In genomic region chr1:8019229-8019620, GRCh38 we compare ENCODE assay signal across 12 cellular contexts. TPM values are rescaled to one million over a fixed set of nuclear protein-coding genes. Genes with fewer than 3 reads are reported as not detected.
A peak's percentile ranks its signal among the peaks of the same experiment; 100 is the strongest.
DNase-seq lines count a peak whose midpoint lies in the region; FAIRE-seq and TF ChIP-seq lines count a peak whose summit lies in the region.
"Had no signal": no experiment of that assay in that cellular context is flagged by ENCODE, and none has a peak within 500 bp of the region (broad histone marks: within the 10 kb centered on the region; RNA-seq: fewer than 3 reads in every experiment).

No MANE protein-coding gene starts in this region.

- peaks cover 93% of the 10 kb centered on the region for H3K4me1 Mint-ChIP-seq in osteocyte (ENCODE audit: unreplicated experiment)

- H4K20me1 ChIP-seq in fibroblast of lung (ENCODE audit: control insufficient read depth, extremely low read depth, insufficient read depth, low read length): no peaks in the 10 kb centered on the region

- peaks cover 6 to 7% of the 10 kb centered on the region in 2 donors for H3K36me3 ChIP-seq in ascending aorta
- H3K36me3 ChIP-seq in fibroblast of lung (ENCODE audit: control insufficient read depth, insufficient read depth, low read length): peaks cover 4% of the 10 kb centered on the region
- peaks cover 0 to 1% of the 10 kb centered on the region in 2 donors for H3K36me3 ChIP-seq in vagina
- H3K36me3 ChIP-seq: colonic mucosa had no signal

- no peak overlapping the region for H2AFZ ChIP-seq in fibroblast of lung (ENCODE audit: low read length)

- H3K4me2 ChIP-seq in fibroblast of lung (ENCODE audit: extremely low read depth, insufficient read depth, low read length): peak overlapping the region; percentile 9

- TF ChIP-seq POLR2A in vagina (IDR thresholded peaks at IDR 0.05) (no peak), GM12891 (IDR thresholded peaks at IDR 0.05; ENCODE audit: low read depth, low read length) (no peak)

- intact Hi-C loops in ascending aorta (cut with DNase I): loop anchor here (5.0 kb wide), 2 partner anchors 42 to 218 kb away; no protein-coding TSS in a partner anchor
- intact Hi-C loops in vagina (cut with DNase I): no loop called here

- H3K27me3 ChIP-seq in ascending aorta (no peaks in the 10 kb centered on the region), fibroblast of lung (ENCODE audit: control insufficient read depth, insufficient read depth, low read length) (no peaks in the 10 kb centered on the region), vagina (no peaks in the 10 kb centered on the region)
- H3K27me3 ChIP-seq: colonic mucosa, foreskin keratinocyte had no signal

- H3K79me2 ChIP-seq in fibroblast of lung (ENCODE audit: control insufficient read depth, insufficient read depth, low read length): peaks cover 90% of the 10 kb centered on the region

- peak overlapping the region; percentile 66 for H3K27ac Mint-ChIP-seq in osteocyte (ENCODE audit: unreplicated experiment)
- H3K27ac Mint-ChIP-seq: stimulated activated naive CD8-positive, alpha-beta T cell treated with anti-CD3 and anti-CD28 coated beads, Interleukin-15, amount 100 ng/mL, for 72 hours had no signal

- no peak overlapping the region for H3K4me3 Mint-ChIP-seq in osteocyte (ENCODE audit: unreplicated experiment)
- H3K4me3 Mint-ChIP-seq: stimulated activated naive CD8-positive, alpha-beta T cell treated with anti-CD3 and anti-CD28 coated beads, Interleukin-15, amount 100 ng/mL, for 72 hours had no signal

- no peaks in the 10 kb centered on the region for H3K27me3 Mint-ChIP-seq in osteocyte (ENCODE audit: unreplicated experiment)

- H3K27ac ChIP-seq in ascending aorta (peak overlapping the region; percentile 49 to 53), fibroblast of lung (ENCODE audit: insufficient read depth, low read length) (no peak overlapping the region), vagina (peak overlapping the region; percentile 33)
- H3K27ac ChIP-seq: colonic mucosa, foreskin keratinocyte had no signal

- no peak overlapping the region for H3K9ac ChIP-seq in fibroblast of lung (ENCODE audit: insufficient read depth, low read length)

- H3K36me3 Mint-ChIP-seq in osteocyte (ENCODE audit: unreplicated experiment): peaks cover 17% of the 10 kb centered on the region

- TF ChIP-seq CTCF in ascending aorta (IDR thresholded peaks at IDR 0.05) (no peak), fibroblast of lung (conservative IDR thresholded peaks at IDR 0.05 in 1 of 2, IDR thresholded peaks at IDR 0.05 in 1 of 2; ENCODE audit: low read depth in 1 of 2, low read length in 2 of 2) (no peak), osteocyte (IDR thresholded peaks at IDR 0.05) (no peak), vagina (IDR thresholded peaks at IDR 0.05) (no peak)

- H3K9me3 ChIP-seq in ascending aorta (no peaks in the 10 kb centered on the region), fibroblast of lung (ENCODE audit: control insufficient read depth, insufficient read depth, low read depth, low read length) (no peaks in the 10 kb centered on the region), vagina (no peaks in the 10 kb centered on the region)
- H3K9me3 ChIP-seq: colonic mucosa had no signal

- H3K4me3 ChIP-seq in ascending aorta (no peak overlapping the region), fibroblast of lung (replicated peaks in 1 of 4; ENCODE audit: control extremely low read depth in 1 of 4, insufficient read depth in 1 of 4, low read depth in 3 of 4, low read length in 4 of 4) (no peak overlapping the region), vagina (no peak overlapping the region)
- H3K4me3 ChIP-seq: colonic mucosa had no signal

- FAIRE-seq in GM12891 (lab: Jason Lieb, UNC): no peak

- H3K4me1 ChIP-seq in ascending aorta: peaks cover 12 to 56% of the 10 kb centered on the region in 2 donors
- peaks cover 36% of the 10 kb centered on the region for H3K4me1 ChIP-seq in fibroblast of lung (ENCODE audit: control insufficient read depth, extremely low read depth, insufficient read depth, low read length)
- H3K4me1 ChIP-seq in vagina: peaks cover 83% of the 10 kb centered on the region

- no peak for DNase-seq in ascending aorta (ENCODE audit: low spot score in 2 of 2)
- DNase-seq in fibroblast of lung (ENCODE audit: low read depth in 2 of 2): peak; percentile 8 to 14
- DNase-seq in osteocyte (ENCODE audit: extremely low spot score, unreplicated experiment): no peak
- DNase-seq in vagina (ENCODE audit: extremely low spot score in 2 of 2): peak in 1 of 2 donors; percentile 44
- no peak for DNase-seq in iPS-NIHi7 (ENCODE audit: extremely low spot score)
- no peak for DNase-seq in GM12891 (ENCODE audit: insufficient read length, low spot score)
- DNase-seq in activated CD4-positive, alpha-beta T cell treated with anti-CD3 and anti-CD28 coated beads, Interleukin-2, amount 50 U/mL, for 4 hours: no peak
- DNase-seq: activated CD8-positive, alpha-beta memory T cell treated with anti-CD3 and anti-CD28 coated beads for 24 hours; activated naive CD4-positive, alpha-beta T cell treated with Interleukin-2 at 50 U/mL for 16 hours; colonic mucosa; stimulated activated naive CD8-positive, alpha-beta T cell treated with anti-CD3 and anti-CD28 coated beads, Interleukin-15, amount 100 ng/mL, for 72 hours had no signal

- no peaks in the 10 kb centered on the region for H3K9me3 Mint-ChIP-seq in osteocyte (ENCODE audit: unreplicated experiment)
- H3K9me3 Mint-ChIP-seq: stimulated activated naive CD8-positive, alpha-beta T cell treated with anti-CD3 and anti-CD28 coated beads, Interleukin-15, amount 100 ng/mL, for 72 hours had no signal

TF ChIP-seq in GM12891, 5 proteins besides CTCF, POLR2A, EP300 and RAD21:
- TF ChIP-seq POU2F2 (IDR thresholded peaks at IDR 0.05; ENCODE audit: low read depth, low read length) (no peak), PAX5 (IDR thresholded peaks at IDR 0.05; ENCODE audit: insufficient read depth, low read length, severe bottlenecking) (no peak), SPI1 (IDR thresholded peaks at IDR 0.05; ENCODE audit: low read depth, low read length) (no peak), POLR2AphosphoS5 (IDR thresholded peaks at IDR 0.05; ENCODE audit: low read depth, low read length) (no peak), TAF1 (IDR thresholded peaks at IDR 0.05; ENCODE audit: low read depth, low read length) (no peak)

RNA-seq across cellular contexts. Expression of gene ERRFI1, which starts 6.9 kb away (rescaled TPM):
- total RNA-seq in ascending aorta: 59.7 TPM
- total RNA-seq in fibroblast of lung: 46.2 and 53.9 TPM in 2 replicates
- 78.2 and 105 TPM in 2 replicates for polyA plus RNA-seq in fibroblast of lung
- polyA plus RNA-seq in fibroblast of lung (2012): 41.8 and 52.6 TPM in 2 replicates
- 8.9 and 27.3 TPM in 2 replicates for polyA minus RNA-seq in fibroblast of lung (ENCODE audit: low replicate concordance)
- 84.2 and 96.6 TPM in 2 replicates for total RNA-seq in osteocyte
- 160 TPM for total RNA-seq in vagina
- polyA plus RNA-seq in GM12891 (2012; ENCODE audit: low read depth, missing spikeins): 3.6 TPM

RNA-seq across cellular contexts. Expression of gene PARK7, which starts 57.7 kb away (rescaled TPM):
- 103 TPM for total RNA-seq in ascending aorta
- 251 and 264 TPM in 2 replicates for total RNA-seq in fibroblast of lung
- polyA plus RNA-seq in fibroblast of lung: 513 and 651 TPM in 2 replicates
- polyA plus RNA-seq in fibroblast of lung (2012): 461 and 544 TPM in 2 replicates
- polyA minus RNA-seq in fibroblast of lung (ENCODE audit: low replicate concordance): 22.8 and 26.5 TPM in 2 replicates
- 263 and 264 TPM in 2 replicates for total RNA-seq in osteocyte
- 119 TPM for total RNA-seq in vagina
- 566 TPM for polyA plus RNA-seq in GM12891 (2012; ENCODE audit: low read depth, missing spikeins)

Comparison
In these comparisons a context has a peak if more than half of its experiments do, and no peak if none do; other contexts are left out.
1. DNase-seq: peak in fibroblast of lung (2 of 2); none in ascending aorta (0 of 2), osteocyte (single experiment), iPS-NIHi7 (single experiment), GM12891 (single experiment) and activated CD4-positive, alpha-beta T cell treated with anti-CD3 and anti-CD28 coated beads, Interleukin-2, amount 50 U/mL, for 4 hours (0 of 2).